1 cellular context compared by ENCODE assay signal in the genomic region with DNA sequence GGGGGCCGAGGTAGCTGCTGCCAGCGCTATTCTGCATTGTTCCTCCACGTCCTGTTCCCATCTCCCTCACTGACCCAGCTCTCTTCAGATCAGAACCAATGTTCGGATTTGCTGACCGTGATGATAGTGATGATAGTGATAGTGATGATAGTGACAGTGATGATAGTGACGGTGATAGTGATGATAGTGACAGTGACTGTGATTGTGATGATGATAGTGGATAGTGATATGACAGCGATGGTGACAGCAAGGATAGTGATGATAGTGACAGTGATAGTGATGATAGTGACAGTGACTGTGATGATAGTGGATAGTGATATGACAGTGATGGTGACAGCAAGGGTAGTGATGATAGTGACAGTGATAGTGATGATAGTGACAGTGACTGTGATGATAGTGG.
TF ChIP-seq lines count a peak whose summit lies in the region.
"Not testable (repeated sequence)": the region's sequence is repeated elsewhere in the genome, so short reads cannot be mapped to it uniquely, and the experiment has no call there.

No MANE protein-coding gene starts in this region.

TF ChIP-seq in HepG2, 621 proteins besides CTCF, POLR2A, EP300 and RAD21:
- peak; percentile 67; the same call in 1 of the 2 replicates for TF ChIP-seq CREB1 (IDR thresholded peaks at IDR 0.05)
- TF ChIP-seq CREB1 (CRISPR knock-in tag; IDR thresholded peaks at IDR 0.05), result not testable (repeated sequence)
